In genomic region chr17:30290696-30291570, GRCh38 we compare ENCODE assay signal across 1 cellular context.
A peak's percentile ranks its signal among the peaks of the same experiment; 100 is the strongest.
TF ChIP-seq lines count a peak whose summit lies in the region.

No MANE protein-coding gene starts in this region.

TF ChIP-seq in K562, 482 proteins besides CTCF, POLR2A, EP300 and RAD21 (continues in another document):
- TF ChIP-seq NRF1 (conservative IDR thresholded peaks at IDR 0.05 in 1 of 2, IDR thresholded peaks at IDR 0.05 in 1 of 2) (peak; percentile 62 to 71), GMEB1 (CRISPR knock-in tag; IDR thresholded peaks at IDR 0.05) (no peak), ZEB2 (IDR thresholded peaks at IDR 0.05) (peak; percentile 24; the same call in 1 of the 2 replicates), MAX (CRISPR knock-in tag; IDR thresholded peaks at IDR 0.05) (peak; percentile 84), TRIM25 (IDR thresholded peaks at IDR 0.05; ENCODE audit: borderline replicate concordance) (no peak), ZNF253 (CRISPR knock-in tag; conservative IDR thresholded peaks at IDR 0.05) (no peak), NR4A1 (CRISPR knock-in tag; IDR thresholded peaks at IDR 0.05) (0 out of 2 replicates have a peak, but pooled peaks have one; percentile 41), NR4A1 (tag; IDR thresholded peaks at IDR 0.05) (no peak), ZBTB40 (IDR thresholded peaks at IDR 0.05) (peak; percentile 41; the same call in 1 of the 2 replicates), ZBTB40 (CRISPR knock-in tag; IDR thresholded peaks at IDR 0.05) (no peak), HDAC1 (IDR thresholded peaks at IDR 0.05) (peak in 1 of 2 experiments; percentile 41; a peak in 2 of 4 replicates), MXI1 (IDR thresholded peaks at IDR 0.05; ENCODE audit: low read depth, low read length) (0 out of 2 replicates have a peak, but pooled peaks have one; percentile 18), MBD2 (IDR thresholded peaks at IDR 0.05; ENCODE audit: borderline replicate concordance, low read depth) (no peak), EP400 (IDR thresholded peaks at IDR 0.05) (peak; percentile 66; the same call in 1 of the 2 replicates), IRF9 (tag; IDR thresholded peaks at IDR 0.05) (no peak), MNT (conservative IDR thresholded peaks at IDR 0.05) (peak; percentile 51 to 75), NKRF (IDR thresholded peaks at IDR 0.05; ENCODE audit: borderline replicate concordance) (peak; percentile 60; the same call in 1 of the 2 replicates), L3MBTL2 (IDR thresholded peaks at IDR 0.05) (peak; percentile 41; the same call in 1 of the 2 replicates)
